8 cellular contexts compared by ENCODE assay signal in the genomic region with DNA sequence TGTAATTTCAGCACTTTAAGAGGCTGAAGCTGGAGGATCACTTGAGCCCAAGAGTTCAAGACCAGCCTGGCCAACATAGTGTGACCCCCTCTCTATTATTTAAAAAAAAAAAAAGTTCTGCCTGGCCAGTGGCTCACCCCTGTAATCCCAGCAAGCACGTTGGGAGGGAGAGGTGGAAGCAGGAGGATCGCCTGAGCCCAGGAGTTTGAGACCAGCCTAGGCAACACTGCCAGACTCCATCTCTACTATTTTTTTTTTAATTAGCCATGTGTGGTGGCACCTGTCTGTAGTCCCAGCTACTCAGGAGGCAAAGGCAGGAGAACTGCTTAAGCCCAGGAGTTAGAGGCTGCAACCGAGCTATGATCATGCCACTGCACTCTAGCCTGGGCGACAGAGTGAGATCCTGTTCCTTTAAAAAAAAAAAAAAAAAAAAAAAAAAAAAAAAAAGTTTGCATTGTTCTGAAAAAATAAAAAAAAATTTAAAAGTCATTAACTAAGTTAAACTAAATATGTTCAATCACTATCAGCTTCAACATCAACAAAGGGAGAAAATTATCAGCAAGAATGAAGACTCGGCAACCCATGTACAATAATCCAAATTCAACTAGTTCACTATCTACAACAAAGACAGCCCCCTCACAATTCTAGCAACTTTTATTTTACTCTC. TPM values are rescaled to one million over a fixed set of nuclear protein-coding genes. Genes with fewer than 3 reads are reported as not detected.
A peak's percentile ranks its signal among the peaks of the same experiment; 100 is the strongest.
DNase-seq lines count a peak whose midpoint lies in the region; ATAC-seq and TF ChIP-seq lines count a peak whose summit lies in the region.

No MANE protein-coding gene starts in this region.

- H3K9me3 Mint-ChIP-seq in naive thymus-derived CD8-positive, alpha-beta T cell, result no peaks in the 10 kb centered on the region

- intact Hi-C loops in colonic mucosa (cut with DNase I), result no loop called here

- TF ChIP-seq CTCF in AG04450 (IDR thresholded peaks at IDR 0.05; ENCODE audit: low read depth, low read length) (no peak), colonic mucosa (IDR thresholded peaks at IDR 0.05) (no peak)

- peaks cover 15% of the 10 kb centered on the region for H3K4me1 ChIP-seq in colonic mucosa

- POLR2A ChIA-PET in AG04450 (lab: Yijun Ruan, JAX), result interaction anchor here (0.6 to 1.4 kb wide), 2 partner anchors 32 to 135 kb away, joined by 3 read pairs; a partner anchor contains a TSS
- POLR2A ChIA-PET in naive thymus-derived CD8-positive, alpha-beta T cell (lab: Charles Lee), result interaction anchor here (0.6 to 1.1 kb wide), 3 partner anchors 75 to 148 kb away, joined by 3 to 4 read pairs (median 4); no protein-coding TSS in a partner anchor

- H3K36me3 Mint-ChIP-seq in naive thymus-derived CD8-positive, alpha-beta T cell, result peaks cover 0 to 3% (median 0%) of the 10 kb centered on the region in 3 donors

- peak overlapping the region; percentile 89 to 100 (median 99) for H3K27ac Mint-ChIP-seq in naive thymus-derived CD8-positive, alpha-beta T cell

- peak overlapping the region; percentile 90 to 99 for H3K9ac ChIP-seq in colonic mucosa (ENCODE audit: low read depth in 2 of 2, low read length in 2 of 2)

- H3K4me1 Mint-ChIP-seq in naive thymus-derived CD8-positive, alpha-beta T cell, result peaks cover 30 to 56% (median 51%) of the 10 kb centered on the region in 4 donors

- H3K27ac ChIP-seq in AG04450 (ENCODE audit: low read depth, low read length) (no peak overlapping the region), colonic mucosa (peak overlapping the region; percentile 99)

- H3K27me3 ChIP-seq in AG04450 (ENCODE audit: control insufficient read depth, insufficient read depth, low read length) (no peaks in the 10 kb centered on the region), colonic mucosa (no peaks in the 10 kb centered on the region)

- H3K4me3 ChIP-seq in AG04450 (ENCODE audit: low read depth, low read length) (peak overlapping the region; percentile 93), colonic mucosa (peak overlapping the region; percentile 86)
- H3K4me3 ChIP-seq in Jurkat, Clone E6-1 (ENCODE audit: low read length), result peak overlapping the region; percentile 67

- H3K4me3 Mint-ChIP-seq in naive thymus-derived CD8-positive, alpha-beta T cell, result peak overlapping the region; percentile 81 to 100 (median 96)

- H3K36me3 ChIP-seq in colonic mucosa, result no peaks in the 10 kb centered on the region

- no peak for ATAC-seq in naive thymus-derived CD8-positive, alpha-beta T cell

- H3K9me3 ChIP-seq in AG04450 (ENCODE audit: control insufficient read depth, insufficient read depth, low read length) (peaks cover 3% of the 10 kb centered on the region; the same call in 1 of the 2 replicates), colonic mucosa (no peaks in the 10 kb centered on the region)

- no peak for DNase-seq in AG04450 (ENCODE audit: low read depth, low spot score)
- no peak for DNase-seq in Jurkat, Clone E6-1 (ENCODE audit: low read depth, low spot score)
- no peak for DNase-seq in colonic mucosa
- DNase-seq in naive thymus-derived CD8-positive, alpha-beta T cell, result peak in 2 of 10 donors; percentile 2 to 9
- DNase-seq in NCI-H146 (lab: John Stamatoyannopoulos, UW), result no peak
- no peak for DNase-seq in NCI-H1930 (lab: John Stamatoyannopoulos, UW)
- DNase-seq in NCI-H524 treated with DMSO at 0.1 percent for 48 hours (lab: John Stamatoyannopoulos, UW), result no peak
- DNase-seq in germinal center (ENCODE audit: low spot score), result no peak

- CTCF ChIA-PET in AG04450 (lab: Charles Lee), result interaction anchor here (0.7 to 1.6 kb wide), 2 partner anchors 58 to 1744 kb away, joined by 3 to 6 read pairs; no protein-coding TSS in a partner anchor

- H3K27me3 Mint-ChIP-seq in naive thymus-derived CD8-positive, alpha-beta T cell, result no peaks in the 10 kb centered on the region

RNA-seq across cellular contexts. Expression of a gene that starts 1.9 kb away (rescaled TPM):
- polyA plus RNA-seq in AG04450 (2011; rRNA removed), result 140 and 141 TPM in 2 replicates
- polyA minus RNA-seq in AG04450 (2011; rRNA and poly(A)+ RNA removed), result 151 and 173 TPM in 2 replicates
- polyA plus RNA-seq in Jurkat, Clone E6-1 (2012; ENCODE audit: insufficient read depth, insufficient read length), result 73.8 TPM
- 10 to 100 TPM; 66.1 to 79.5 TPM for total RNA-seq in colonic mucosa
- total RNA-seq in naive thymus-derived CD8-positive, alpha-beta T cell, result 100 to 1,000 TPM; 137 to 142 TPM
- 10 to 100 TPM; 49.4 to 75.1 (median 54.2) TPM for polyA plus RNA-seq in naive thymus-derived CD8-positive, alpha-beta T cell
